29 cellular contexts compared by ENCODE assay signal in genomic region chr9:95407524-95407923, GRCh38.
DNase-seq lines count a peak whose midpoint lies in the region; ATAC-seq, FAIRE-seq and TF ChIP-seq lines count a peak whose summit lies in the region.
"Had no signal": no experiment of that assay in that cellular context is flagged by ENCODE, and none has a peak within 500 bp of the region (broad histone marks: within the 10 kb centered on the region; RNA-seq: fewer than 3 reads in every experiment).

No MANE protein-coding gene starts in this region.

- H3K9me3 ChIP-seq in HEK293 (ENCODE audit: control insufficient read depth, insufficient read depth, low read depth, low read length) (no peaks in the 10 kb centered on the region), K562 (replicated peaks; ENCODE audit: control insufficient read depth, insufficient read depth, low read depth, low read length) (no peaks in the 10 kb centered on the region)
- H3K9me3 ChIP-seq: BE2C had no signal

- H3K36me3 Mint-ChIP-seq in activated naive CD4-positive, alpha-beta T cell treated with anti-CD3 and anti-CD28 coated beads, Interleukin-2, amount 50 U/mL, for 24 hours: no peaks in the 10 kb centered on the region
- H3K36me3 Mint-ChIP-seq in activated naive CD4-positive, alpha-beta T cell treated with anti-CD3 and anti-CD28 coated beads, Interleukin-2, amount 10 ng/mL, durations not matched to agents 7 days and 5 days: no peaks in the 10 kb centered on the region
- H3K36me3 Mint-ChIP-seq in GM23338 (ENCODE audit: low read depth): no peaks in the 10 kb centered on the region; the same call in 2 of the 3 replicates
- H3K36me3 Mint-ChIP-seq: CD14-positive monocyte; CD4-positive, alpha-beta memory T cell; CD4-positive, CD25-positive, alpha-beta regulatory T cell; CD8-positive, alpha-beta memory T cell had no signal

- H3K79me2 ChIP-seq in GM23338 (replicated peaks; ENCODE audit: insufficient read depth) (no peaks in the 10 kb centered on the region), K562 (ENCODE audit: control insufficient read depth, insufficient read depth, low read length) (no peaks in the 10 kb centered on the region)

- POLR2A ChIA-PET in HEK293 (lab: Yijun Ruan, JAX): no interaction called here
- POLR2A ChIA-PET in K562 (lab: Yijun Ruan, JAX): no interaction called here

- no peaks in the 10 kb centered on the region for H4K20me1 ChIP-seq in GM23338 (replicated peaks; ENCODE audit: insufficient read depth)
- H4K20me1 ChIP-seq in K562 (replicated peaks; ENCODE audit: control insufficient read depth, insufficient read depth, low read length): no peaks in the 10 kb centered on the region
- H4K20me1 ChIP-seq: BLaER1 had no signal

- H2AFZ ChIP-seq in GM23338 (peak overlapping the region; percentile 52; the same call in 1 of the 2 replicates), K562 (ENCODE audit: low read depth, low read length) (no peak overlapping the region)

- no peak for FAIRE-seq in K562 (lab: Jason Lieb, UNC)
- FAIRE-seq: A204.1, GM12878, GM12892, GM19239 had no signal

- H3K9me1 ChIP-seq in K562 (ENCODE audit: control insufficient read depth, insufficient read depth, low read length): no peaks in the 10 kb centered on the region

- no peaks in the 10 kb centered on the region for H3K27me3 ChIP-seq in GM23338 (ENCODE audit: insufficient read depth)
- H3K27me3 ChIP-seq in K562 (ENCODE audit: control insufficient read depth in 2 of 2, insufficient read depth in 2 of 2, low read length in 2 of 2): 0 out of 5 replicates have a peak, but pooled peaks cover 0 to 3% of the 10 kb centered on the region in 2 experiments
- H3K27me3 ChIP-seq: BE2C, BLaER1 had no signal

- no peak for TF ChIP-seq CTCF in GM23338 (conservative IDR thresholded peaks at IDR 0.05; ENCODE audit: low read depth in 2 of 2)
- TF ChIP-seq CTCF in HEK293 (tag by site-specific recombination; IDR thresholded peaks at IDR 0.05): no peak
- TF ChIP-seq CTCF in K562 (IDR thresholded peaks at IDR 0.05 in 2 of 3, conservative IDR thresholded peaks at IDR 0.05 in 1 of 3; ENCODE audit: insufficient read depth in 2 of 3, low read depth in 1 of 3, low read length in 3 of 3): no peak
- no peak for TF ChIP-seq CTCF in GM13977 (IDR thresholded peaks at IDR 0.05; ENCODE audit: extremely low read depth, insufficient read depth, missing control alignments)

- H3K4me3 Mint-ChIP-seq in activated naive CD4-positive, alpha-beta T cell treated with anti-CD3 and anti-CD28 coated beads, Interleukin-2, amount 50 U/mL, for 24 hours: no peak overlapping the region
- no peak overlapping the region for H3K4me3 Mint-ChIP-seq in activated naive CD4-positive, alpha-beta T cell treated with anti-CD3 and anti-CD28 coated beads, Interleukin-2, amount 10 ng/mL, durations not matched to agents 7 days and 5 days
- H3K4me3 Mint-ChIP-seq in GM23338: no peak overlapping the region
- H3K4me3 Mint-ChIP-seq: CD14-positive monocyte; CD4-positive, alpha-beta memory T cell; CD4-positive, CD25-positive, alpha-beta regulatory T cell; CD8-positive, alpha-beta memory T cell had no signal

- TF ChIP-seq RAD21 in K562 (CRISPR knock-in tag; conservative IDR thresholded peaks at IDR 0.05 in 1 of 2, IDR thresholded peaks at IDR 0.05 in 1 of 2): no peak

- H3K9me3 Mint-ChIP-seq in activated naive CD4-positive, alpha-beta T cell treated with anti-CD3 and anti-CD28 coated beads, Interleukin-2, amount 50 U/mL, for 24 hours: no peaks in the 10 kb centered on the region
- H3K9me3 Mint-ChIP-seq in activated naive CD4-positive, alpha-beta T cell treated with anti-CD3 and anti-CD28 coated beads, Interleukin-2, amount 10 ng/mL, durations not matched to agents 7 days and 5 days: no peaks in the 10 kb centered on the region
- H3K9me3 Mint-ChIP-seq in GM23338: no peaks in the 10 kb centered on the region

- no peak for TF ChIP-seq EP300 in K562 (IDR thresholded peaks at IDR 0.05; ENCODE audit: low read length)

- no peak overlapping the region for H3K4me2 ChIP-seq in GM23338
- no peak overlapping the region for H3K4me2 ChIP-seq in K562 (ENCODE audit: insufficient read depth, low read length)
- H3K4me2 ChIP-seq: BLaER1 had no signal

- H3K4me3 ChIP-seq in GM23338 (no peak overlapping the region), HEK293 (ENCODE audit: low read depth, low read length) (no peak overlapping the region), K562 (no peak overlapping the region)
- H3K4me3 ChIP-seq: BLaER1, GM12878 had no signal

- H3K36me3 ChIP-seq in GM23338 (ENCODE audit: insufficient read depth): no peaks in the 10 kb centered on the region
- H3K36me3 ChIP-seq in HEK293 (ENCODE audit: control insufficient read depth in 2 of 2, insufficient read depth in 1 of 2, low read length in 2 of 2): no peaks in the 10 kb centered on the region
- H3K36me3 ChIP-seq in K562 (ENCODE audit: control insufficient read depth, insufficient read depth, low read length): no peaks in the 10 kb centered on the region
- H3K36me3 ChIP-seq: BE2C, BLaER1 had no signal

- H3K9ac ChIP-seq in K562 (ENCODE audit: insufficient read depth in 1 of 2, low read depth in 2 of 2, low read length in 2 of 2): no peak overlapping the region
- H3K9ac ChIP-seq: BLaER1 had no signal

- CTCF ChIA-PET in activated naive CD4-positive, alpha-beta T cell treated with anti-CD3 and anti-CD28 coated beads, Interleukin-2, amount 10 ng/mL, durations not matched to agents 7 days and 5 days (lab: Charles Lee): no interaction called here
- CTCF ChIA-PET in HEK293 (lab: Yijun Ruan, JAX): no interaction called here
- CTCF ChIA-PET in K562 (lab: Yijun Ruan, JAX; ENCODE audit: low intra/inter-chr PET ratio): no interaction called here

- H3K4me1 Mint-ChIP-seq in activated naive CD4-positive, alpha-beta T cell treated with anti-CD3 and anti-CD28 coated beads, Interleukin-2, amount 50 U/mL, for 24 hours: no peaks in the 10 kb centered on the region
- no peaks in the 10 kb centered on the region for H3K4me1 Mint-ChIP-seq in activated naive CD4-positive, alpha-beta T cell treated with anti-CD3 and anti-CD28 coated beads, Interleukin-2, amount 10 ng/mL, durations not matched to agents 7 days and 5 days
- peaks cover 21% of the 10 kb centered on the region for H3K4me1 Mint-ChIP-seq in GM23338
- H3K4me1 Mint-ChIP-seq: CD4-positive, alpha-beta memory T cell; CD8-positive, alpha-beta memory T cell had no signal

- DNase-seq in activated naive CD4-positive, alpha-beta T cell treated with anti-CD3 and anti-CD28 coated beads, Interleukin-2, amount 10 ng/mL, durations not matched to agents 7 days and 5 days: no peak
- DNase-seq in GM23338 (ENCODE audit: low spot score) (no peak), K562 (ENCODE audit: extremely low read depth in 1 of 4, low spot score in 3 of 4) (no peak), GM13977 (ENCODE audit: low spot score) (no peak), NCI-H1436 (lab: John Stamatoyannopoulos, UW) (no peak)
- DNase-seq: 8988T; ACHN; BE2C; C1 segment of cervical spinal cord; CD4-positive, alpha-beta memory T cell; CD4-positive, CD25-positive, alpha-beta regulatory T cell; CD8-positive, alpha-beta memory T cell; COR-L47; DMS 273 treated with DMSO at 0.1 percent for 48 hours; DMS153; DMS53; DMS79; DND-41; EL; GDM1 had no signal

- peak overlapping the region; percentile 45; the same call in 1 of the 2 replicates for H3K27ac ChIP-seq in GM23338 (ENCODE audit: low read depth)
- H3K27ac ChIP-seq in HEK293 (ENCODE audit: extremely low read depth, low read depth, low read length): no peak overlapping the region
- H3K27ac ChIP-seq in K562 (ENCODE audit: extremely low read depth, low read depth, low read length): no peak overlapping the region
- H3K27ac ChIP-seq: BLaER1 had no signal

- H3K9me2 ChIP-seq in GM23338 (ENCODE audit: insufficient read depth): peaks cover 6% of the 10 kb centered on the region; the same call in 1 of the 2 replicates

- BruUV-seq in K562 (replicated peaks; lab: Mats Ljungman, UMichigan): no TSS peak

- intact Hi-C loops in K562 (cut with micrococcal nuclease): no loop called here

- H3K4me1 ChIP-seq in GM23338 (ENCODE audit: insufficient read depth): peaks cover 21% of the 10 kb centered on the region
- peaks cover 3% of the 10 kb centered on the region; the same call in 1 of the 2 replicates for H3K4me1 ChIP-seq in HEK293 (ENCODE audit: control insufficient read depth, insufficient read depth, low read length)
- peaks cover 15 to 25% of the 10 kb centered on the region in 2 experiments; a peak in 4 of 5 replicates for H3K4me1 ChIP-seq in K562 (replicated peaks in 1 of 2; ENCODE audit: control insufficient read depth in 2 of 2, insufficient read depth in 2 of 2, low read length in 2 of 2)
- H3K4me1 ChIP-seq: BE2C, BLaER1 had no signal

- ATAC-seq in GM23338: no peak
- no peak for ATAC-seq in K562
- ATAC-seq in HG03280 (IDR thresholded peaks at IDR 0.05; ENCODE audit: unreplicated experiment): no peak
- ATAC-seq: GM12878 had no signal

- H3F3A ChIP-seq in GM23338 (replicated peaks; ENCODE audit: low read depth): no peaks in the 10 kb centered on the region

- in situ Hi-C loops in K562 (cut with MboI) (no loop called here), GM13977 (cut with MboI; ENCODE audit: low pct_unique_long_range_greater_than_20kb, low sequenced_read_pairs, unreplicated experiment) (no loop called here)

- TF ChIP-seq POLR2A in K562 (conservative IDR thresholded peaks at IDR 0.05): no peak

- no CpG with 5 or more reads among the region's 1 CpG for WGBS in K562 (ENCODE audit: insufficient coverage, low coverage, missing lambda C conversion rate)

- H3K27ac Mint-ChIP-seq in activated naive CD4-positive, alpha-beta T cell treated with anti-CD3 and anti-CD28 coated beads, Interleukin-2, amount 50 U/mL, for 24 hours: peak overlapping the region; percentile 59
- H3K27ac Mint-ChIP-seq in activated naive CD4-positive, alpha-beta T cell treated with anti-CD3 and anti-CD28 coated beads, Interleukin-2, amount 10 ng/mL, durations not matched to agents 7 days and 5 days: no peak overlapping the region
- H3K27ac Mint-ChIP-seq in GM23338: no peak overlapping the region
- H3K27ac Mint-ChIP-seq: CD14-positive monocyte; CD4-positive, alpha-beta memory T cell; CD4-positive, CD25-positive, alpha-beta regulatory T cell; CD8-positive, alpha-beta memory T cell had no signal

- no peaks in the 10 kb centered on the region for H3K27me3 Mint-ChIP-seq in activated naive CD4-positive, alpha-beta T cell treated with anti-CD3 and anti-CD28 coated beads, Interleukin-2, amount 50 U/mL, for 24 hours
- H3K27me3 Mint-ChIP-seq in activated naive CD4-positive, alpha-beta T cell treated with anti-CD3 and anti-CD28 coated beads, Interleukin-2, amount 10 ng/mL, durations not matched to agents 7 days and 5 days: peaks cover 43% of the 10 kb centered on the region
- H3K27me3 Mint-ChIP-seq in GM23338 (ENCODE audit: insufficient read depth, low read depth, poor library complexity): peaks cover 6% of the 10 kb centered on the region

TF ChIP-seq in GM23338, 12 proteins besides CTCF, POLR2A, EP300 and RAD21 (continues in another document):
- no peak for TF ChIP-seq STAT1 (IDR thresholded peaks at IDR 0.05; ENCODE audit: unreplicated experiment)
